ENCODE assay signal across 8 cellular contexts in the genomic region with DNA sequence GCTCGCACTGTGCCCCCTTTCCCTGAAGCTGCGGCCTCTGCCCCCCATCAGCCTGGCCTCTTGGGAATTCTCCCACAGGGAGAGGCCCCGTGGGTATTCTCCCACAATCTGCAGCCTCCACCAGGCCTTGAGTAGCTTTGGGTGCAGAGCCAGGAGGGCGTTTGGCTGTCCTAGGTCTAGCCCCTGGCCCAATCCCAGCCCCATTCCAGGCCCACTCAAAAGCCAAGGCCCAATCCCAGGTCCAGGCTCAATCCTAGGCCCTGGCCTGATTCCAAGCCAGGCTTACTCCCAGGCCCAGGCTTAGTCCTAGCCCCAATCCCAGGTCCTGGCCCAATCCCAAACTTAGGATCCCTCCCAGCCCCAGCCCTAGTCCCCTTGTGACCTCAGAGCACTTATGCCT.
"Had no signal": no experiment of that assay in that cellular context is flagged by ENCODE, and none has a peak within 500 bp of the region (broad histone marks: within the 10 kb centered on the region; RNA-seq: fewer than 3 reads in every experiment).

No MANE protein-coding gene starts in this region.

- H3K4me3 ChIP-seq: GM23248 had no signal

- H3K9me3 Mint-ChIP-seq: IgD-negative memory B cell had no signal

- H3K27ac Mint-ChIP-seq: IgD-negative memory B cell had no signal

- H3K27ac ChIP-seq: GM23248, HL-60 had no signal

- ATAC-seq: HepG2 had no signal

- DNase-seq: GM23248, GOT3, H7, HCEC 1CT, KBM-7 had no signal

- H3K4me1 Mint-ChIP-seq: IgD-negative memory B cell had no signal
